12 cellular contexts compared by ENCODE assay signal in the genomic region with DNA sequence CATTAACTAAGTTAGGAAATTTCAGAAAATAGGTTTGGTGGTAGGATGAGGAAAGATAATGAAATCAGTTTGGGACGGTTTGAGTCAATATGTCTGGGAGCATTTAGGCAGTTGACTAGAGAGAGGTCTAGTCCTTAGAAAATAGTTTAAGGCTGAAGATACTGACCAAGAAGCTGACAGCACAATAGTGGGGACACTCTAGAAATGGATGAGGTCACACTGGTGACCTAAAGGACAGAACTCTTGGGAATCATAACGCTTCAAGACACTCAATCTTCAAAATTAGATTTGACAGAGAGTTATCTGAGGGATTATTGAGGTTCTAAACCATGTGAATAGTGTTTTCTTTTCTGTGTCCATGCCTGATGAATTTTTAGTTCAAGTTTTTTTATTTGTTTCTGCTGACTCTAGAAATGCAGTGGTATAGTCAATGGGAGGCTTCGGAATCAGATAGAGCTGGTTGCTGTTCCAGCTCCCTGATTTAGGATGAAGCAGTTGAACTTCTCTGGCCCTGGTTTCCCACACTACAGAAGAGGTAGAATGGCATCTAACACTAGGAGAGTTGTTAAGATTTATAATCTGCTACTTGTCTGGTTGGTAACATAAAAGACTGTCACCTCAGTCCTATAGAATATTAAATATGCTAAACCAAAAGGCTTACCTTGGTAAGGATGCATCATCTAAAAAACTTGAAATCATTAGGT. TPM values are rescaled to one million over a fixed set of nuclear protein-coding genes. Genes with fewer than 3 reads are reported as not detected.
DNase-seq lines count a peak whose midpoint lies in the region; ATAC-seq and TF ChIP-seq lines count a peak whose summit lies in the region.
"Had no signal": no experiment of that assay in that cellular context is flagged by ENCODE, and none has a peak within 500 bp of the region (broad histone marks: within the 10 kb centered on the region; RNA-seq: fewer than 3 reads in every experiment).

No MANE protein-coding gene starts in this region.

- intact Hi-C loops in activated CD8-positive, alpha-beta T cell treated with anti-CD3 and anti-CD28 coated beads for 36 hours (cut with micrococcal nuclease) = no loop called here
- intact Hi-C loops in CD8-positive, alpha-beta T cell (cut with DNase I, micrococcal nuclease) = no loop called here
- intact Hi-C loops in left colon (cut with DNase I, micrococcal nuclease) = no loop called here

- POLR2A ChIA-PET in activated CD8-positive, alpha-beta T cell treated with anti-CD3 and anti-CD28 coated beads, Interleukin-2, amount 10 ng/mL, durations not matched to agents 7 days and 5 days (lab: Charles Lee) = no interaction called here
- POLR2A ChIA-PET in activated CD8-positive, alpha-beta T cell treated with anti-CD3 and anti-CD28 coated beads for 36 hours (lab: Charles Lee) = no interaction called here
- POLR2A ChIA-PET in CD8-positive, alpha-beta T cell (lab: Charles Lee) = no interaction called here

- no peaks in the 10 kb centered on the region for H3K36me3 ChIP-seq in CD8-positive, alpha-beta T cell (ENCODE audit: insufficient read depth, low read length)

- H3K27me3 Mint-ChIP-seq in activated CD8-positive, alpha-beta T cell treated with anti-CD3 and anti-CD28 coated beads, Interleukin-2, amount 10 ng/mL, durations not matched to agents 7 days and 5 days (ENCODE audit: low read depth) = no peaks in the 10 kb centered on the region
- no peaks in the 10 kb centered on the region for H3K27me3 Mint-ChIP-seq in activated CD8-positive, alpha-beta T cell treated with anti-CD3 and anti-CD28 coated beads for 36 hours
- H3K27me3 Mint-ChIP-seq in CD8-positive, alpha-beta T cell (ENCODE audit: low read depth) = no peaks in the 10 kb centered on the region
- H3K27me3 Mint-ChIP-seq: B cell had no signal

- TF ChIP-seq CTCF in activated CD8-positive, alpha-beta T cell treated with anti-CD3 and anti-CD28 coated beads for 36 hours (IDR thresholded peaks at IDR 0.05) = no peak
- no peak for TF ChIP-seq CTCF in CD8-positive, alpha-beta T cell (IDR thresholded peaks at IDR 0.05)

- H3K27ac ChIP-seq in CD8-positive, alpha-beta T cell (ENCODE audit: low read depth, low read length) = no peak overlapping the region
- H3K27ac ChIP-seq in caudate nucleus (ENCODE audit: low read depth, low read length) = peak overlapping the region; percentile 28
- H3K27ac ChIP-seq: BLaER1 treated with 17β-estradiol and CSF1 and Interleukin-3, amounts not matched to agents 10 nM and 100 nM had no signal

- no peak overlapping the region for H3K4me3 Mint-ChIP-seq in activated CD8-positive, alpha-beta T cell treated with anti-CD3 and anti-CD28 coated beads, Interleukin-2, amount 10 ng/mL, durations not matched to agents 7 days and 5 days
- H3K4me3 Mint-ChIP-seq in activated CD8-positive, alpha-beta T cell treated with anti-CD3 and anti-CD28 coated beads for 36 hours = no peak overlapping the region
- H3K4me3 Mint-ChIP-seq in CD8-positive, alpha-beta T cell = no peak overlapping the region
- H3K4me3 Mint-ChIP-seq: B cell, H9 had no signal

- DNase-seq in activated CD8-positive, alpha-beta T cell treated with anti-CD3 and anti-CD28 coated beads, Interleukin-2, amount 10 ng/mL, durations not matched to agents 7 days and 5 days = no peak
- DNase-seq in activated CD8-positive, alpha-beta T cell treated with anti-CD3 and anti-CD28 coated beads for 36 hours = no peak
- no peak for DNase-seq in CD8-positive, alpha-beta T cell
- no peak for DNase-seq in caudate nucleus (lab: John Stamatoyannopoulos, UW)
- DNase-seq in left colon = no peak
- no peak for DNase-seq in SHP77 (lab: John Stamatoyannopoulos, UW)
- DNase-seq: DMS79 treated with DMSO at 0.1 percent for 48 hours, GF-D8, H9 had no signal

- CTCF ChIA-PET in activated CD8-positive, alpha-beta T cell treated with anti-CD3 and anti-CD28 coated beads, Interleukin-2, amount 10 ng/mL, durations not matched to agents 7 days and 5 days (lab: Charles Lee) = no interaction called here
- CTCF ChIA-PET in activated CD8-positive, alpha-beta T cell treated with anti-CD3 and anti-CD28 coated beads for 36 hours (lab: Charles Lee) = interaction anchor here (1.3 kb wide), 1 partner anchor 122 kb away, joined by 3 read pairs; no protein-coding TSS in a partner anchor
- CTCF ChIA-PET in CD8-positive, alpha-beta T cell (lab: Charles Lee) = interaction anchor here (0.6 kb wide), 1 partner anchor 11 kb away, joined by 3 read pairs; no protein-coding TSS in a partner anchor

- H3K27me3 ChIP-seq in CD8-positive, alpha-beta T cell (ENCODE audit: insufficient read depth, low read length) = no peaks in the 10 kb centered on the region
- H3K27me3 ChIP-seq: BLaER1 treated with 17β-estradiol and CSF1 and Interleukin-3, amounts not matched to agents 10 nM and 100 nM had no signal

- peaks cover 37% of the 10 kb centered on the region for H3K36me3 Mint-ChIP-seq in activated CD8-positive, alpha-beta T cell treated with anti-CD3 and anti-CD28 coated beads, Interleukin-2, amount 10 ng/mL, durations not matched to agents 7 days and 5 days (ENCODE audit: low read depth)
- H3K36me3 Mint-ChIP-seq in activated CD8-positive, alpha-beta T cell treated with anti-CD3 and anti-CD28 coated beads for 36 hours (ENCODE audit: low read depth) = peaks cover 14% of the 10 kb centered on the region
- H3K36me3 Mint-ChIP-seq in CD8-positive, alpha-beta T cell = peaks cover 25% of the 10 kb centered on the region

- H3K4me1 Mint-ChIP-seq in activated CD8-positive, alpha-beta T cell treated with anti-CD3 and anti-CD28 coated beads, Interleukin-2, amount 10 ng/mL, durations not matched to agents 7 days and 5 days (ENCODE audit: low read depth) = no peaks in the 10 kb centered on the region
- H3K4me1 Mint-ChIP-seq in activated CD8-positive, alpha-beta T cell treated with anti-CD3 and anti-CD28 coated beads for 36 hours (ENCODE audit: low read depth) = no peaks in the 10 kb centered on the region
- H3K4me1 Mint-ChIP-seq in CD8-positive, alpha-beta T cell (ENCODE audit: low read depth) = no peaks in the 10 kb centered on the region
- H3K4me1 Mint-ChIP-seq: H9 had no signal

- no peaks in the 10 kb centered on the region for H3K4me1 ChIP-seq in CD8-positive, alpha-beta T cell (ENCODE audit: insufficient read depth, low read length)

- ATAC-seq in activated CD8-positive, alpha-beta T cell treated with anti-CD3 and anti-CD28 coated beads, Interleukin-2, amount 10 ng/mL, durations not matched to agents 7 days and 5 days = no peak
- no peak for ATAC-seq in activated CD8-positive, alpha-beta T cell treated with anti-CD3 and anti-CD28 coated beads for 36 hours
- ATAC-seq in CD8-positive, alpha-beta T cell = no peak
- ATAC-seq in left colon = no peak
- ATAC-seq in HG02840 (IDR thresholded peaks at IDR 0.05; ENCODE audit: low FRiP score, unreplicated experiment) = no peak

- H3K27ac Mint-ChIP-seq in activated CD8-positive, alpha-beta T cell treated with anti-CD3 and anti-CD28 coated beads, Interleukin-2, amount 10 ng/mL, durations not matched to agents 7 days and 5 days = peak overlapping the region; percentile 1
- no peak overlapping the region for H3K27ac Mint-ChIP-seq in activated CD8-positive, alpha-beta T cell treated with anti-CD3 and anti-CD28 coated beads for 36 hours
- peak overlapping the region; percentile 30 for H3K27ac Mint-ChIP-seq in CD8-positive, alpha-beta T cell
- H3K27ac Mint-ChIP-seq: B cell had no signal

- H3K9me3 Mint-ChIP-seq in activated CD8-positive, alpha-beta T cell treated with anti-CD3 and anti-CD28 coated beads, Interleukin-2, amount 10 ng/mL, durations not matched to agents 7 days and 5 days (ENCODE audit: insufficient read depth) = no peaks in the 10 kb centered on the region
- H3K9me3 Mint-ChIP-seq in activated CD8-positive, alpha-beta T cell treated with anti-CD3 and anti-CD28 coated beads for 36 hours = no peaks in the 10 kb centered on the region
- H3K9me3 Mint-ChIP-seq in CD8-positive, alpha-beta T cell = no peaks in the 10 kb centered on the region
- H3K9me3 Mint-ChIP-seq: H9 had no signal

- H3K4me3 ChIP-seq in CD8-positive, alpha-beta T cell (ENCODE audit: low read depth, low read length) = no peak overlapping the region
- H3K4me3 ChIP-seq: BLaER1 treated with 17β-estradiol and CSF1 and Interleukin-3, amounts not matched to agents 10 nM and 100 nM had no signal

- no peaks in the 10 kb centered on the region for H3K9me3 ChIP-seq in CD8-positive, alpha-beta T cell (ENCODE audit: low read length)
- H3K9me3 ChIP-seq: BLaER1 treated with 17β-estradiol and CSF1 and Interleukin-3, amounts not matched to agents 10 nM and 100 nM had no signal

RNA-seq across cellular contexts. Expression of gene MMD, which starts 29.7 kb away (rescaled TPM):
- total RNA-seq in activated CD8-positive, alpha-beta T cell treated with anti-CD3 and anti-CD28 coated beads, Interleukin-2, amount 10 ng/mL, durations not matched to agents 7 days and 5 days = 10 to 100 TPM; 39.4 to 41.3 TPM
- total RNA-seq in activated CD8-positive, alpha-beta T cell treated with anti-CD3 and anti-CD28 coated beads for 36 hours = 10 to 100 TPM; 27.0 to 39.3 TPM
- total RNA-seq in CD8-positive, alpha-beta T cell = 10 to 100 TPM; 28.2 to 32.8 TPM
- 10 to 100 TPM; 11.6 to 13.9 TPM for total RNA-seq in left colon
